In genomic region chr11:62612366-62613274, GRCh38 we compare ENCODE assay signal across 8 cellular contexts. TPM values are rescaled to one million over a fixed set of nuclear protein-coding genes. Genes with fewer than 3 reads are reported as not detected.
DNase-seq lines count a peak whose midpoint lies in the region; ATAC-seq and TF ChIP-seq lines count a peak whose summit lies in the region.

A gene with protein sequence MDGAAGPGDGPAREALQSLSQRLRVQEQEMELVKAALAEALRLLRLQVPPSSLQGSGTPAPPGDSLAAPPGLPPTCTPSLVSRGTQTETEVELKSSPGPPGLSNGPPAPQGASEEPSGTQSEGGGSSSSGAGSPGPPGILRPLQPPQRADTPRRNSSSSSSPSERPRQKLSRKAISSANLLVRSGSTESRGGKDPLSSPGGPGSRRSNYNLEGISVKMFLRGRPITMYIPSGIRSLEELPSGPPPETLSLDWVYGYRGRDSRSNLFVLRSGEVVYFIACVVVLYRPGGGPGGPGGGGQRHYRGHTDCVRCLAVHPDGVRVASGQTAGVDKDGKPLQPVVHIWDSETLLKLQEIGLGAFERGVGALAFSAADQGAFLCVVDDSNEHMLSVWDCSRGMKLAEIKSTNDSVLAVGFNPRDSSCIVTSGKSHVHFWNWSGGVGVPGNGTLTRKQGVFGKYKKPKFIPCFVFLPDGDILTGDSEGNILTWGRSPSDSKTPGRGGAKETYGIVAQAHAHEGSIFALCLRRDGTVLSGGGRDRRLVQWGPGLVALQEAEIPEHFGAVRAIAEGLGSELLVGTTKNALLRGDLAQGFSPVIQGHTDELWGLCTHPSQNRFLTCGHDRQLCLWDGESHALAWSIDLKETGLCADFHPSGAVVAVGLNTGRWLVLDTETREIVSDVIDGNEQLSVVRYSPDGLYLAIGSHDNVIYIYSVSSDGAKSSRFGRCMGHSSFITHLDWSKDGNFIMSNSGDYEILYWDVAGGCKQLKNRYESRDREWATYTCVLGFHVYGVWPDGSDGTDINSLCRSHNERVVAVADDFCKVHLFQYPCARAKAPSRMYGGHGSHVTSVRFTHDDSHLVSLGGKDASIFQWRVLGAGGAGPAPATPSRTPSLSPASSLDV (minus strand): TSS chr11:62612775. CDS start chr11:62612457, 318 bp downstream.
A gene with protein sequence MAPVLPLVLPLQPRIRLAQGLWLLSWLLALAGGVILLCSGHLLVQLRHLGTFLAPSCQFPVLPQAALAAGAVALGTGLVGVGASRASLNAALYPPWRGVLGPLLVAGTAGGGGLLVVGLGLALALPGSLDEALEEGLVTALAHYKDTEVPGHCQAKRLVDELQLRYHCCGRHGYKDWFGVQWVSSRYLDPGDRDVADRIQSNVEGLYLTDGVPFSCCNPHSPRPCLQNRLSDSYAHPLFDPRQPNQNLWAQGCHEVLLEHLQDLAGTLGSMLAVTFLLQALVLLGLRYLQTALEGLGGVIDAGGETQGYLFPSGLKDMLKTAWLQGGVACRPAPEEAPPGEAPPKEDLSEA (plus strand): TSS chr11:62613257. CDS start chr11:62613282, 25 bp downstream.

- intact Hi-C loops in natural killer cell (cut with micrococcal nuclease): loop anchor here (1.0 to 5.0 kb wide), 3 partner anchors 9 to 95 kb away; partner anchors contain the start of genes B3GAT3, BSCL2, C11orf98 and CSKMT

- peaks cover 18 to 52% of the 10 kb centered on the region in 2 donors for H3K4me1 Mint-ChIP-seq in natural killer cell

- peak; percentile 48 for TF ChIP-seq CTCF in fibroblast of mammary gland (conservative IDR thresholded peaks at IDR 0.05; ENCODE audit: control insufficient read depth, insufficient read depth, low read depth, low read length)
- peak; percentile 97 for TF ChIP-seq CTCF in natural killer cell (IDR thresholded peaks at IDR 0.05)

- peak; percentile 68 for ATAC-seq in GM21390 (IDR thresholded peaks at IDR 0.05; ENCODE audit: unreplicated experiment)
- ATAC-seq in natural killer cell: peak; percentile 75 to 89 (median 76)

- peak within 1 kb of the TSS; percentile 95 to 98 for H3K27ac Mint-ChIP-seq in natural killer cell

- H3K4me3 ChIP-seq in HUES48 (ENCODE audit: low read depth, low read length) (peak within 1 kb of the TSS; percentile 72), fibroblast of mammary gland (ENCODE audit: control insufficient read depth, low read depth, low read length) (peak within 1 kb of the TSS; percentile 64)

- H3K36me3 Mint-ChIP-seq in natural killer cell: no peaks in the 10 kb centered on the region

- peaks cover 6% of the 10 kb centered on the region; the same call in 1 of the 2 replicates for H3K4me1 ChIP-seq in HUES48 (ENCODE audit: control insufficient read depth, insufficient read depth, low read length)

- no peaks in the 10 kb centered on the region; the same call in 1 of the 2 replicates for H3K27me3 ChIP-seq in HUES48 (ENCODE audit: control insufficient read depth, insufficient read depth, low read length)

- peak within 1 kb of the TSS; percentile 96 for H3K4me3 Mint-ChIP-seq in natural killer cell

- no peak within 1 kb of the TSS for H3K9ac ChIP-seq in HUES48 (ENCODE audit: low read depth, low read length)

- peaks cover 5% of the 10 kb centered on the region; the same call in 1 of the 2 replicates for H3K36me3 ChIP-seq in HUES48 (ENCODE audit: control insufficient read depth, insufficient read depth, low read length)

- no peaks in the 10 kb centered on the region for H3K9me3 ChIP-seq in HUES48 (ENCODE audit: control insufficient read depth, insufficient read depth, low read length)

- peak within 1 kb of the TSS; percentile 27 for H3K27ac ChIP-seq in HUES48 (ENCODE audit: low read depth, low read length)

- H3K27me3 Mint-ChIP-seq in natural killer cell (ENCODE audit: low read depth in 2 of 2): no peaks in the 10 kb centered on the region

- H3K9me3 Mint-ChIP-seq in natural killer cell: no peaks in the 10 kb centered on the region

- DNase-seq in DMS153 (lab: John Stamatoyannopoulos, UW) (peak; percentile 74), activated T-helper 1 cell treated with Interleukin-2 at 50 U/mL for 16 hours (ENCODE audit: low read depth) (peak; percentile 80), fibroblast of mammary gland (ENCODE audit: low read depth) (peak; percentile 87), natural killer cell (peak; percentile 86)
- DNase-seq in stimulated activated naive CD4-positive, alpha-beta T cell (lab: John Stamatoyannopoulos, UW): peak; percentile 72 to 90 (median 82)

TF ChIP-seq in PFSK-1, 5 proteins besides CTCF, POLR2A, EP300 and RAD21:
- TF ChIP-seq POLR2AphosphoS5 (IDR thresholded peaks at IDR 0.05; ENCODE audit: low read depth, low read length) (peak; percentile 47), FOXP2 (optimal IDR thresholded peaks at IDR 0.05; ENCODE audit: borderline replicate concordance, extremely low read depth, extremely low read length, insufficient read depth) (peak; percentile 24), TAF1 (IDR thresholded peaks at IDR 0.05; ENCODE audit: borderline replicate concordance, insufficient read depth, low read length) (no peak)
TF ChIP-seq in PFSK-1: peak in this region for 2.

RNA-seq across cellular contexts. Expression of the first gene that starts in this region (rescaled TPM):
- 91.0 TPM for polyA plus RNA-seq in PFSK-1 (2012; ENCODE audit: insufficient read length, low read depth)
- total RNA-seq in natural killer cell: 100 to 1,000 TPM; 221 to 233 (median 232) TPM

RNA-seq across cellular contexts. Expression of the second gene that starts in this region (rescaled TPM):
- 7.4 TPM for polyA plus RNA-seq in PFSK-1 (2012; ENCODE audit: insufficient read length, low read depth)
- 1 to 10 TPM; 2.6 to 6.9 (median 3.9) TPM for total RNA-seq in natural killer cell

Comparison
In these comparisons a context has a peak if more than half of its experiments do, and no peak if none do; other contexts are left out.
1. Peak in every context shown above with its lines: DNase-seq, ATAC-seq, H3K4me3 ChIP-seq and H3K27ac ChIP-seq.